In genomic region chr22:46036558-46037408, GRCh38 we compare ENCODE assay signal across 8 cellular contexts. TPM values are rescaled to one million over a fixed set of nuclear protein-coding genes. Genes with fewer than 3 reads are reported as not detected.
A peak's percentile ranks its signal among the peaks of the same experiment; 100 is the strongest.
DNase-seq lines count a peak whose midpoint lies in the region; ATAC-seq and TF ChIP-seq lines count a peak whose summit lies in the region.

No MANE protein-coding gene starts in this region.

- no peaks in the 10 kb centered on the region for H3K27me3 ChIP-seq in BJ (ENCODE audit: control insufficient read depth, insufficient read depth, low read length)
- no peaks in the 10 kb centered on the region for H3K27me3 ChIP-seq in iPS-20b (ENCODE audit: insufficient read depth, low read length)

- peak; percentile 26 for TF ChIP-seq CTCF in BJ (IDR thresholded peaks at IDR 0.05; ENCODE audit: insufficient read depth, low read depth, low read length)

- POLR2A ChIA-PET in BJ (lab: Charles Lee), result interaction anchor here (1.1 kb wide), 1 partner anchor 50 kb away, joined by 3 read pairs; no protein-coding TSS in a partner anchor

- peaks cover 8% of the 10 kb centered on the region; the same call in 1 of the 2 replicates for H3K4me1 ChIP-seq in iPS-20b (ENCODE audit: insufficient read depth, low read length)

- DNase-seq in BJ (ENCODE audit: low read depth) (no peak), RPMI8226 (peak; percentile 79), NOMO-1 (lab: John Stamatoyannopoulos, UW; ENCODE audit: unreplicated experiment in 2 of 2) (no peak)
- DNase-seq in stimulated activated CD4-positive, alpha-beta T cell treated with anti-CD3 and anti-CD28 coated beads, Interleukin-12 subunit alpha, Interleukin-12 subunit beta, amount 100 ng/mL, for 4 hours, result peak; percentile 40

- H3K27ac ChIP-seq in adipose tissue (ENCODE audit: low read depth, low read length) (peak overlapping the region; percentile 40), iPS-20b (ENCODE audit: low read length) (no peak overlapping the region)

- peak overlapping the region; percentile 71; the same call in 1 of the 2 replicates for H3K9ac ChIP-seq in iPS-20b (ENCODE audit: low read depth, low read length)

- 27 to 38% (median 34%) methylated on average over 18 of the region's 18 CpGs for WGBS in adipose tissue, 3 donors

- H3K36me3 ChIP-seq in BJ (ENCODE audit: control insufficient read depth, insufficient read depth, low read length) (no peaks in the 10 kb centered on the region), iPS-20b (ENCODE audit: insufficient read depth, low read depth, low read length) (no peaks in the 10 kb centered on the region)

- no peaks in the 10 kb centered on the region for H3K9me3 ChIP-seq in iPS-20b (ENCODE audit: insufficient read depth, low read depth, low read length)

- CTCF ChIA-PET in BJ (lab: Yijun Ruan, JAX), result interaction anchor here (0.6 to 2.1 kb wide), 6 partner anchors 11 to 40 kb away, joined by 3 to 13 read pairs (median 6); no protein-coding TSS in a partner anchor

- H3K4me3 ChIP-seq in BJ (ENCODE audit: low read depth, low read length), result peak overlapping the region; percentile 62
- H3K4me3 ChIP-seq in iPS-20b (ENCODE audit: low read length), result peak overlapping the region; percentile 88

- ATAC-seq in GM21529 (IDR thresholded peaks at IDR 0.05; ENCODE audit: unreplicated experiment), result peak; percentile 5
- no peak for ATAC-seq in GM21447 (IDR thresholded peaks at IDR 0.05; ENCODE audit: unreplicated experiment)

RNA-seq across cellular contexts. Expression of gene WNT7B, which starts 59.8 kb away (rescaled TPM):
- polyA plus RNA-seq in BJ (2011; rRNA removed), result 0.04 TPM in 1 of 2 replicates, not detected in the other
- not detected in 2 replicates for polyA minus RNA-seq in BJ (2011; rRNA and poly(A)+ RNA removed)
- polyA plus RNA-seq in adipose tissue, result under 1 TPM in 1 of 3 donors, not detected in 2; 0.25 TPM

Comparison
In these comparisons a context has a peak if more than half of its experiments do, and no peak if none do; other contexts are left out.
1. DNase-seq: peak in RPMI8226 (single experiment) and stimulated activated CD4-positive, alpha-beta T cell treated with anti-CD3 and anti-CD28 coated beads, Interleukin-12 subunit alpha, Interleukin-12 subunit beta, amount 100 ng/mL, for 4 hours (single experiment); none in BJ (single experiment) and NOMO-1 (0 of 2).